9 cellular contexts compared by ENCODE assay signal in the genomic region with DNA sequence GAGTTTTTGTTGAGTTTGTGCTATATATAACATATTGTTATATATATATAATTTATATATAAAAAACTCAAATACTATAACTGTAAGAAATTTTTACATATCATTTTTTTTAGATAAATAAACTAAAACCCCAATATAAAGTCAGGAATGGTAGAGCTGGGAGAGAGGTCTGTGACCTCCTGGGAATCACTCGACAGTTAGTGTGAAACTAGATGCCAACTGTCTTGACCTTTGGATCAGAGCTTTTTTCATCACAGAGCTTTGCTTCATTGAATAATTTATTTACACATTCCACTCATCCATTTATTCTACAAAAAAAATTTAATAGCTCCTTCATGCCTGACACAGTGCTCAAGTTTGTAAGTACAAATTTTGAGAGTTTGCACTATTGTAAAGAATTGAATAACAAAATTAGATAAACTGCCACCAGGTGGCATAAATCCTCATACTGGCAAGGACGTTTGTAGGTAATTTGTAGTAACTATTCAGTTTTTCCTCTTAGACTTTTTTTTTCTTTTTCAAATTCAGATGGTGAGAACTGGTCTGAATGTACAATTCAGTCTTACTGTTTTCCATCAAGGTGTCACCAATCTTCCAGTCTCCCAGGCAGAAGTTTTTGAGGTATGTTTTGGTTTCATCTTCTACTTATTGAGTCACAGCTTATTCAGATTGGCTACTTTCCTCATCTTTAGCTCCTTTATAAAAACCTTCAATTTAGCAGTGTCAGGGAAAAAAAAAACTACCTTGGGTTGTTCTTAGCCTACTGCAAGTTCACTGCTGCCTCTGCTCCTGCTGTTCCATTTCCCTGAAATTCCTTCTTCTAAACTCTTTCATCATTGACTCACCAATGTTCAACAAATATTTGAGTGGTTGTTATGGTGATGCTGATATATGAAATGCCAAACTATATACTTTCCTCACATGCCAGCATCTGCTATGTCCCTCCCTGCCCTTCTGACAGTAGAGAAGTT. TPM values are rescaled to one million over a fixed set of nuclear protein-coding genes. Genes with fewer than 3 reads are reported as not detected.
DNase-seq lines count a peak whose midpoint lies in the region; ATAC-seq, FAIRE-seq and TF ChIP-seq lines count a peak whose summit lies in the region.
"Had no signal": no experiment of that assay in that cellular context is flagged by ENCODE, and none has a peak within 500 bp of the region (broad histone marks: within the 10 kb centered on the region; RNA-seq: fewer than 3 reads in every experiment).

No MANE protein-coding gene starts in this region.

- no peak overlapping the region for H3K4me3 Mint-ChIP-seq in activated T-cell treated with anti-CD3 and anti-CD28 coated beads, Interleukin-2, amount 50 U/mL, for 72 hours
- no peak overlapping the region for H3K4me3 Mint-ChIP-seq in astrocyte (ENCODE audit: unreplicated experiment)
- H3K4me3 Mint-ChIP-seq: activated naive CD8-positive, alpha-beta T cell treated with anti-CD3 and anti-CD28 coated beads, Interleukin-2, amount 10 ng/mL, durations not matched to agents 7 days and 5 days had no signal

- H3K4me1 ChIP-seq in astrocyte (ENCODE audit: insufficient read depth, low read length), result peaks cover 11% of the 10 kb centered on the region
- H3K4me1 ChIP-seq in stomach, result peaks cover 0 to 16% (median 6%) of the 10 kb centered on the region in 4 donors
- H3K4me1 ChIP-seq in aorta (ENCODE audit: control insufficient read depth in 1 of 2, insufficient read depth in 2 of 2, low read length in 2 of 2), result peaks cover 0 to 2% of the 10 kb centered on the region in 2 donors

- no peak overlapping the region for H3K4me3 ChIP-seq in NB4 (ENCODE audit: low read depth, low read length)
- no peak overlapping the region for H3K4me3 ChIP-seq in astrocyte (ENCODE audit: insufficient read depth, low read depth, low read length)
- H3K4me3 ChIP-seq in stomach, result no peak overlapping the region
- H3K4me3 ChIP-seq in aorta (ENCODE audit: low read length in 2 of 2), result no peak overlapping the region

- TF ChIP-seq POLR2A in NB4 (IDR thresholded peaks at IDR 0.05; ENCODE audit: extremely low read depth, insufficient read length) (no peak), stomach (IDR thresholded peaks at IDR 0.05) (no peak)

- peak; percentile 1 for DNase-seq in activated T-cell treated with anti-CD3 and anti-CD28 coated beads, Interleukin-2, amount 50 U/mL, for 72 hours
- DNase-seq in activated T-cell treated with anti-CD3 and anti-CD28 coated beads for 4 hours (no peak), NB4 (ENCODE audit: low read depth) (peak; percentile 40), astrocyte (ENCODE audit: low read depth) (peak; percentile 74), iris pigment epithelial cell (ENCODE audit: low read depth) (peak; percentile 73), stomach (no peak), aorta (no peak)
- DNase-seq: activated naive CD8-positive, alpha-beta T cell treated with anti-CD3 and anti-CD28 coated beads, Interleukin-2, amount 10 ng/mL, durations not matched to agents 7 days and 5 days had no signal

- FAIRE-seq in astrocyte (lab: Jason Lieb, UNC), result peak; percentile 37

- intact Hi-C loops in stomach (cut with DNase I; ENCODE audit: low total_unique reads) (loop anchor here (10.0 kb wide), 1 partner anchor 136 kb away; no protein-coding TSS in a partner anchor), aorta (cut with DNase I) (loop anchor here (2.0 to 10.0 kb wide), 5 partner anchors 139 to 1066 kb away; no protein-coding TSS in a partner anchor)

- H4K20me1 ChIP-seq in astrocyte (ENCODE audit: insufficient read depth, low read length), result no peaks in the 10 kb centered on the region

- no peaks in the 10 kb centered on the region for H3K79me2 ChIP-seq in astrocyte (ENCODE audit: insufficient read depth, low read length)

- H3K36me3 ChIP-seq in astrocyte (ENCODE audit: insufficient read depth, low read length), result no peaks in the 10 kb centered on the region
- H3K36me3 ChIP-seq in stomach, result no peaks in the 10 kb centered on the region
- no peaks in the 10 kb centered on the region for H3K36me3 ChIP-seq in aorta (ENCODE audit: control insufficient read depth in 1 of 2, insufficient read depth in 2 of 2, low read length in 1 of 2)

- H3K9ac ChIP-seq in astrocyte (ENCODE audit: low read length), result peak overlapping the region; percentile 66

- H3K27me3 Mint-ChIP-seq in activated T-cell treated with anti-CD3 and anti-CD28 coated beads, Interleukin-2, amount 50 U/mL, for 72 hours (ENCODE audit: low read depth), result peaks cover 15% of the 10 kb centered on the region
- H3K27me3 Mint-ChIP-seq in astrocyte (ENCODE audit: low read depth, unreplicated experiment), result peaks cover 5% of the 10 kb centered on the region

- no peaks in the 10 kb centered on the region for H3K36me3 Mint-ChIP-seq in activated T-cell treated with anti-CD3 and anti-CD28 coated beads, Interleukin-2, amount 50 U/mL, for 72 hours (ENCODE audit: insufficient read depth in 2 of 2)
- H3K36me3 Mint-ChIP-seq in astrocyte (ENCODE audit: low read depth, unreplicated experiment), result no peaks in the 10 kb centered on the region
- H3K36me3 Mint-ChIP-seq: activated naive CD8-positive, alpha-beta T cell treated with anti-CD3 and anti-CD28 coated beads, Interleukin-2, amount 10 ng/mL, durations not matched to agents 7 days and 5 days had no signal

- H3K27me3 ChIP-seq in astrocyte (ENCODE audit: insufficient read depth, low read length) (no peaks in the 10 kb centered on the region), stomach (no peaks in the 10 kb centered on the region), aorta (ENCODE audit: control insufficient read depth in 1 of 2, insufficient read depth in 2 of 2, low read length in 1 of 2) (no peaks in the 10 kb centered on the region)

- H3K9me3 ChIP-seq in astrocyte (ENCODE audit: insufficient read depth, low read depth, low read length), result no peaks in the 10 kb centered on the region
- no peaks in the 10 kb centered on the region for H3K9me3 ChIP-seq in stomach
- no peaks in the 10 kb centered on the region for H3K9me3 ChIP-seq in aorta (ENCODE audit: control insufficient read depth, low read length)

- peak; percentile 29 for TF ChIP-seq CTCF in NB4 (IDR thresholded peaks at IDR 0.05; ENCODE audit: low read depth, low read length)
- peak; percentile 49 for TF ChIP-seq CTCF in astrocyte (IDR thresholded peaks at IDR 0.05; ENCODE audit: insufficient read depth, low read depth, low read length)
- peak in 5 of 7 experiments; percentile 7 to 60 (median 58) for TF ChIP-seq CTCF in stomach (IDR thresholded peaks at IDR 0.05)

- peaks cover 6% of the 10 kb centered on the region for H3K4me1 Mint-ChIP-seq in activated T-cell treated with anti-CD3 and anti-CD28 coated beads, Interleukin-2, amount 50 U/mL, for 72 hours (ENCODE audit: low read depth)
- H3K4me1 Mint-ChIP-seq in astrocyte (ENCODE audit: low read depth, unreplicated experiment), result peaks cover 8% of the 10 kb centered on the region

- H2AFZ ChIP-seq in astrocyte (ENCODE audit: low read depth, low read length), result no peak overlapping the region

- peak overlapping the region; percentile 25 for H3K27ac Mint-ChIP-seq in activated T-cell treated with anti-CD3 and anti-CD28 coated beads, Interleukin-2, amount 50 U/mL, for 72 hours
- peak overlapping the region; percentile 90 for H3K27ac Mint-ChIP-seq in astrocyte (ENCODE audit: unreplicated experiment)
- H3K27ac Mint-ChIP-seq: activated naive CD8-positive, alpha-beta T cell treated with anti-CD3 and anti-CD28 coated beads, Interleukin-2, amount 10 ng/mL, durations not matched to agents 7 days and 5 days had no signal

- H3K9me3 Mint-ChIP-seq in activated T-cell treated with anti-CD3 and anti-CD28 coated beads, Interleukin-2, amount 50 U/mL, for 72 hours, result no peaks in the 10 kb centered on the region
- H3K9me3 Mint-ChIP-seq in astrocyte (ENCODE audit: unreplicated experiment), result no peaks in the 10 kb centered on the region
- H3K9me3 Mint-ChIP-seq: activated naive CD8-positive, alpha-beta T cell treated with anti-CD3 and anti-CD28 coated beads, Interleukin-2, amount 10 ng/mL, durations not matched to agents 7 days and 5 days had no signal

- TF ChIP-seq EP300 in stomach (IDR thresholded peaks at IDR 0.05), result no peak

- peak; percentile 76 to 77 for ATAC-seq in activated T-cell treated with anti-CD3 and anti-CD28 coated beads, Interleukin-2, amount 50 U/mL, for 72 hours (replicated peaks in 1 of 2)
- ATAC-seq in aorta (ENCODE audit: low FRiP score) (no peak), GM19035 (IDR thresholded peaks at IDR 0.05; ENCODE audit: unreplicated experiment) (no peak)

- H3K4me2 ChIP-seq in astrocyte (ENCODE audit: low read length), result peak overlapping the region; percentile 76

- H3K27ac ChIP-seq in astrocyte (ENCODE audit: low read depth, low read length) (peak overlapping the region; percentile 76), stomach (no peak overlapping the region), aorta (ENCODE audit: low read depth in 1 of 2, low read length in 2 of 2) (no peak overlapping the region)

- 28 to 39% (median 36%) methylated on average over 2 of the region's 2 CpGs for WGBS in stomach, 5 donors
- 46 to 48% methylated on average over 2 of the region's 2 CpGs for WGBS in aorta, 2 donors

RNA-seq across cellular contexts. Expression of gene LACC1, which starts 28.7 kb away (rescaled TPM):
- 1 to 10 TPM; 3.3 to 4.3 TPM for total RNA-seq in activated T-cell treated with anti-CD3 and anti-CD28 coated beads, Interleukin-2, amount 50 U/mL, for 72 hours
- 7.3 and 9.2 TPM in 2 replicates for total RNA-seq in astrocyte
- 10 to 100 TPM in 3 of 5 donors, 1 to 10 TPM in 1, under 1 TPM in 1; 0.89 to 35.6 (median 11.2) TPM for total RNA-seq in stomach
- polyA plus RNA-seq in stomach, result 1 to 10 TPM; 3.6 to 7.6 (median 6.6) TPM
- 1 to 10 TPM; 8.2 to 9.4 TPM for total RNA-seq in aorta
- 10 to 100 TPM in 1 of 2 donors, 1 to 10 TPM in 1; 5.3 to 12.3 TPM for polyA plus RNA-seq in aorta

RNA-seq across cellular contexts. Expression of gene CCDC122, which starts 28.9 kb away (rescaled TPM):
- 1 to 10 TPM; 2.5 to 2.8 TPM for total RNA-seq in activated T-cell treated with anti-CD3 and anti-CD28 coated beads, Interleukin-2, amount 50 U/mL, for 72 hours
- total RNA-seq in astrocyte (5.1 and 6.7 TPM in 2 replicates), stomach (10 to 100 TPM in 2 of 5 donors, 1 to 10 TPM in 1, not detected in 2; 1.9 to 44.6 (median 11.4) TPM), aorta (1 to 10 TPM; 6.4 to 8.6 TPM)
- polyA plus RNA-seq in stomach (1 to 10 TPM; 2.7 to 4.9 (median 3.8) TPM), aorta (1 to 10 TPM; 3.1 to 3.4 TPM)

Comparison
In these comparisons a context has a peak if more than half of its experiments do, and no peak if none do; other contexts are left out.
1. DNase-seq: peak in activated T-cell treated with anti-CD3 and anti-CD28 coated beads, Interleukin-2, amount 50 U/mL, for 72 hours (2 of 2), NB4 (single experiment), astrocyte (single experiment) and iris pigment epithelial cell (single experiment); none in activated T-cell treated with anti-CD3 and anti-CD28 coated beads for 4 hours (single experiment), stomach (single experiment) and aorta (0 of 2).
2. ATAC-seq: peak in activated T-cell treated with anti-CD3 and anti-CD28 coated beads, Interleukin-2, amount 50 U/mL, for 72 hours (2 of 2); none in aorta (single experiment) and GM19035 (single experiment).
3. Peak in every context shown above with its lines, with median percentiles within 50 percentile points of each other: CTCF ChIP-seq.